ENCODE assay signal across 8 cellular contexts in the genomic region with DNA sequence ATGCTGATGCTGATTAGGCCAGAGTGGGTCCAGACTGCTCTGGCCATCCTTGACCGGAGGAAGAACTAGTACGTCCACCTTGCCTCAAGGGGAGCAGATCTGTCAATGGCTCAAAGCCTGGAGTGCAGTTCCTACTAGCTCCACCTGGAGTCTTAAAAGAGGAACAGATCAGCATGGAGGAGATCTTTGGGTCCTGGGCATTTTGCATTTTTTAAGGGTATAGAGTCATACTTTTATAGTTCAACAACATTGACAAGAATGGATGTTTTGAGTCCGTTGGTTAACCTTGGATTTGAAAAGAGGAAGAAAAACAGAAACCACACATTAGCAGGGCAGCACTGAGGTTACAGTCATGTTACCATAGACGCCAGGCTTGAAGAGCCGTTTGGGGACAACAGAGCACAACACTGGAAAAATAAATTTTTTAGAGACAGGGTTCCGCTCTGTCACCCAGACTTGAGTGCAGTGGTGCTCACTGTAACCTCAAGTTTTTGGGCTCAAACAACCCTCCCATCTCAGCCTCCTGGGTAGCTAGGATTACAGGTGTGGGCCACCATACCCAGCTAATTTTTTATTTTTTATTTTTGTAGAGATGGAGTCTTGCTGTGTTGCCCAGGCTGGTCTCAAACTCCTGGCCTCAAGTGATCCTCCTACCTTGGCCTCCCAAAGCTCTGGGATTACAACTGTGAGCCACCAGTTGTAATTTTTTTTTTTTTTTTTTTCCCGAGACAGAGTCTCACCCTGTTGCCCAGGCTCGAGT.
A peak's percentile ranks its signal among the peaks of the same experiment; 100 is the strongest.
DNase-seq lines count a peak whose midpoint lies in the region; ATAC-seq and TF ChIP-seq lines count a peak whose summit lies in the region.

No MANE protein-coding gene starts in this region.

- BruUV-seq in PC-3 (replicated peaks; lab: Mats Ljungman, UMichigan), result no TSS peak

- intact Hi-C loops in PC-3 (cut with micrococcal nuclease), result no loop called here
- intact Hi-C loops in vagina (cut with DNase I), result no loop called here

- H3K36me3 ChIP-seq in PC-3 (ENCODE audit: low read depth, low read length) (no peaks in the 10 kb centered on the region), vagina (no peaks in the 10 kb centered on the region)

- H3K4me3 ChIP-seq in PC-3 (ENCODE audit: low read length), result no peak overlapping the region
- H3K4me3 ChIP-seq in vagina, result no peak overlapping the region

- H3K4me1 ChIP-seq in PC-3 (ENCODE audit: insufficient read depth, low read length) (no peaks in the 10 kb centered on the region), vagina (no peaks in the 10 kb centered on the region)

- no peak overlapping the region for H3K4me2 ChIP-seq in PC-3 (ENCODE audit: low read length)

- H2AFZ ChIP-seq in PC-3 (ENCODE audit: low read length), result no peak overlapping the region

- no peak overlapping the region for H3K27ac ChIP-seq in PC-3 (ENCODE audit: low read length)
- H3K27ac ChIP-seq in vagina, result no peak overlapping the region

- no peaks in the 10 kb centered on the region for H3K9me3 Mint-ChIP-seq in stimulated activated naive CD8-positive, alpha-beta T cell treated with anti-CD3 and anti-CD28 coated beads, Interleukin-15, amount 100 ng/mL, for 72 hours

- no peak overlapping the region for H3K27ac Mint-ChIP-seq in stimulated activated naive CD8-positive, alpha-beta T cell treated with anti-CD3 and anti-CD28 coated beads, Interleukin-15, amount 100 ng/mL, for 72 hours

- no peak for TF ChIP-seq POLR2A in vagina (IDR thresholded peaks at IDR 0.05)

- no peak overlapping the region for H3K9ac ChIP-seq in PC-3 (ENCODE audit: low read length)

- no peaks in the 10 kb centered on the region for H3K79me2 ChIP-seq in PC-3 (ENCODE audit: low read length)

- no peaks in the 10 kb centered on the region for H3K9me2 ChIP-seq in PC-3 (replicated peaks; ENCODE audit: low read length)

- H3K27me3 ChIP-seq in PC-3 (ENCODE audit: low read length), result no peaks in the 10 kb centered on the region
- H3K27me3 ChIP-seq in vagina, result no peaks in the 10 kb centered on the region

- H3K4me3 Mint-ChIP-seq in stimulated activated naive CD8-positive, alpha-beta T cell treated with anti-CD3 and anti-CD28 coated beads, Interleukin-15, amount 100 ng/mL, for 72 hours, result no peak overlapping the region

- peak; percentile 37 for ATAC-seq in stimulated activated naive CD8-positive, alpha-beta T cell treated with anti-CD3 and anti-CD28 coated beads, Interleukin-15, Interleukin-2, amounts not matched to agents 100 U/mL and 50 U/mL, for 24 hours
- no peak for ATAC-seq in stimulated activated naive CD8-positive, alpha-beta T cell treated with anti-CD3 and anti-CD28 coated beads, Interleukin-15, amount 100 ng/mL, for 72 hours
- ATAC-seq in HG02973 (IDR thresholded peaks at IDR 0.05; ENCODE audit: unreplicated experiment) (peak; percentile 55), PC-3 (peak; percentile 72)

- POLR2A ChIA-PET in PC-3 (lab: Charles Lee; ENCODE audit: unreplicated experiment), result no interaction called here

- no peaks in the 10 kb centered on the region for H4K20me1 ChIP-seq in PC-3 (ENCODE audit: low read length)

- CTCF ChIA-PET in PC-3 (lab: Charles Lee), result interaction anchor here (0.6 to 0.8 kb wide), 2 partner anchors 49 to 97 kb away, joined by 3 read pairs; no protein-coding TSS in a partner anchor

- TF ChIP-seq CTCF in PC-3 (conservative IDR thresholded peaks at IDR 0.05; ENCODE audit: low read depth, low read length) (peak; percentile 70), vagina (IDR thresholded peaks at IDR 0.05) (no peak)

- no peak for DNase-seq in stimulated activated naive CD8-positive, alpha-beta T cell treated with anti-CD3 and anti-CD28 coated beads, Interleukin-15, Interleukin-2, amounts not matched to agents 100 U/mL and 50 U/mL, for 24 hours
- DNase-seq in stimulated activated naive CD8-positive, alpha-beta T cell treated with anti-CD3 and anti-CD28 coated beads, Interleukin-15, amount 100 ng/mL, for 72 hours, result no peak
- DNase-seq in PC-3, result peak; percentile 60
- peak; percentile 64 for DNase-seq in iPS-NIHi7 (ENCODE audit: extremely low spot score)
- no peak for DNase-seq in LoVo (ENCODE audit: low spot score)
- DNase-seq in COLO668 (lab: John Stamatoyannopoulos, UW; ENCODE audit: unreplicated experiment), result no peak
- DNase-seq in vagina (ENCODE audit: extremely low spot score in 2 of 2), result no peak

- peaks cover 2% of the 10 kb centered on the region for H3K4me1 Mint-ChIP-seq in stimulated activated naive CD8-positive, alpha-beta T cell treated with anti-CD3 and anti-CD28 coated beads, Interleukin-15, amount 100 ng/mL, for 72 hours

- no peaks in the 10 kb centered on the region for H3F3A ChIP-seq in PC-3 (ENCODE audit: low read length, unreplicated experiment)

- no peaks in the 10 kb centered on the region for H3K27me3 Mint-ChIP-seq in stimulated activated naive CD8-positive, alpha-beta T cell treated with anti-CD3 and anti-CD28 coated beads, Interleukin-15, amount 100 ng/mL, for 72 hours

- H3K9me3 ChIP-seq in PC-3 (ENCODE audit: low read length) (no peaks in the 10 kb centered on the region), vagina (no peaks in the 10 kb centered on the region)

Comparison
In these comparisons a context has a peak if more than half of its experiments do, and no peak if none do; other contexts are left out.
1. DNase-seq: peak in PC-3 (single experiment) and iPS-NIHi7 (single experiment); none in stimulated activated naive CD8-positive, alpha-beta T cell treated with anti-CD3 and anti-CD28 coated beads, Interleukin-15, Interleukin-2, amounts not matched to agents 100 U/mL and 50 U/mL, for 24 hours (single experiment), stimulated activated naive CD8-positive, alpha-beta T cell treated with anti-CD3 and anti-CD28 coated beads, Interleukin-15, amount 100 ng/mL, for 72 hours (0 of 2), LoVo (single experiment), COLO668 (single experiment) and vagina (0 of 2).